10 cellular contexts compared by ENCODE assay signal in the genomic region with DNA sequence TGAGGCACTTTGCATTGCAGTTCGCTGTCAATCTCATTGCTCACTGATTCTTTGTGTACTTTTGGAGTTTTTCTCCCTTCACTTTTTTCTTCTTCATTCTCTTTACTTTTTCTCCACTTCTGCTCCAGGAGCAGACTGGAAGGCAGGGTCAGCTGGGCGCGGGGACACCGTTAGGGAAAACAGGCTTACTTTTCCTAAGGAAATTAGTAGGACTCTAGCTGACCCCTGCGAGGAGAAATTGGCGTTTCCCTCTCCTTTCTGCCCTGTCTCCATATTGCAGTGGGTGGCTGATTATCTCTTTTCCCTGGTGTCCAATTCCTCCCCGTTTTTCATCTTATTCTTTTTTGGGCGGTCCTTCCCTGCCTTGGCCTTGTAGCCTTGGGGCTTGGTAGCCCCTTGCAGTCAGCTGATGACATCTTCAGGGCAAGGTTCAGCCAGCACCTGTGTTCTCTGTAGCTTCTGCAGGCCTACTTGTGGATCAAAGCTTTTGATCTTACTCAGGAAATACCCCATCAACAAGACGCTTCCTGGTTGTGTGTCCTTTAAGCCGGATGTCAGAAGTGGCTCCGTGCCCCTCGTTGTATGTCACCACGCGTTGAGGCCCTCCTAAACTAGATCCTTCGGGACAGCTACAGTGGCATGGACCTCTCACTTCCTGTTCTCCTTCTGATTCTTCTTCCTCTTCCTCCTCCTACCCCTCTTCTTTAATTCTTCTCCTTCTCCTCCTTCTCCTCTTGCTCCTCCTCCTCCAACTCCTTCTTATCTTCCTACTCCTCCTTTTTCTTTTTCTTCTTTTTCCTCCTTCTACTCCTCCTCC. TPM values are rescaled to one million over a fixed set of nuclear protein-coding genes. Genes with fewer than 3 reads are reported as not detected.
DNase-seq lines count a peak whose midpoint lies in the region; ATAC-seq and TF ChIP-seq lines count a peak whose summit lies in the region.
"Had no signal": no experiment of that assay in that cellular context is flagged by ENCODE, and none has a peak within 500 bp of the region (broad histone marks: within the 10 kb centered on the region; RNA-seq: fewer than 3 reads in every experiment).

No MANE protein-coding gene starts in this region.

- DNase-seq in GM13976 (ENCODE audit: low spot score) (peak; percentile 54), amniotic stem cell (lab: John Stamatoyannopoulos, UW) (no peak)
- no peak for DNase-seq in stimulated activated CD4-positive, alpha-beta T cell treated with anti-CD3 and anti-CD28 coated beads, Interleukin-2, amount 100 ng/mL, for 48 hours
- DNase-seq: NCI-H524 had no signal

- peak overlapping the region; percentile 51; the same call in 1 of the 2 replicates for H3K27ac ChIP-seq in HUES6 (ENCODE audit: low read depth, low read length)

- H3K4me1 ChIP-seq in HUES6 (ENCODE audit: control insufficient read depth, insufficient read depth, low read length) (peaks cover 39% of the 10 kb centered on the region), skeletal muscle satellite cell (ENCODE audit: control insufficient read depth, insufficient read depth, low read length) (peaks cover 25% of the 10 kb centered on the region)

- H3K9ac ChIP-seq in HUES6 (ENCODE audit: low read length) (peak overlapping the region; percentile 21), skeletal muscle satellite cell (ENCODE audit: low read depth, low read length) (no peak overlapping the region)

- ATAC-seq in HG03175 (IDR thresholded peaks at IDR 0.05; ENCODE audit: unreplicated experiment): no peak
- ATAC-seq in HG03469 (IDR thresholded peaks at IDR 0.05; ENCODE audit: unreplicated experiment): no peak

- H3K9me3 ChIP-seq in HUES6 (ENCODE audit: control insufficient read depth, insufficient read depth, low read depth, low read length) (no peaks in the 10 kb centered on the region; the same call in 1 of the 2 replicates), skeletal muscle satellite cell (replicated peaks; ENCODE audit: low read length) (no peaks in the 10 kb centered on the region)
- H3K9me3 ChIP-seq: adrenal gland had no signal

- H3K36me3 ChIP-seq in HUES6 (ENCODE audit: control insufficient read depth, insufficient read depth, low read length): no peaks in the 10 kb centered on the region
- no peaks in the 10 kb centered on the region for H3K36me3 ChIP-seq in skeletal muscle satellite cell (ENCODE audit: insufficient read depth, low read length)
- H3K36me3 ChIP-seq: adrenal gland had no signal

- peak overlapping the region; percentile 71 for H3K27ac Mint-ChIP-seq in dendritic cell treated with granulocyte-macrophage colony-stimulating factor and Interleukin-4, amounts not matched to agents 40 ng/mL and 50 ng/mL, for 4 days

- H3K27me3 ChIP-seq in HUES6 (ENCODE audit: control insufficient read depth, insufficient read depth, low read length) (no peaks in the 10 kb centered on the region), skeletal muscle satellite cell (ENCODE audit: control insufficient read depth, insufficient read depth, low read length) (no peaks in the 10 kb centered on the region)
- H3K27me3 ChIP-seq: adrenal gland had no signal

- H3K4me3 Mint-ChIP-seq in dendritic cell treated with granulocyte-macrophage colony-stimulating factor and Interleukin-4, amounts not matched to agents 40 ng/mL and 50 ng/mL, for 4 days: peak overlapping the region; percentile 49

- intact Hi-C loops in dendritic cell treated with granulocyte-macrophage colony-stimulating factor and Interleukin-4, amounts not matched to agents 40 ng/mL and 50 ng/mL, for 4 days (cut with micrococcal nuclease): no loop called here

- TF ChIP-seq CTCF in GM13976 (IDR thresholded peaks at IDR 0.05; ENCODE audit: borderline replicate concordance, control extremely low read depth, extremely low read depth, insufficient read depth, missing control alignments): no peak

- no peak overlapping the region for H3K4me3 ChIP-seq in HUES6 (ENCODE audit: low read depth, low read length)
- no peak overlapping the region for H3K4me3 ChIP-seq in skeletal muscle satellite cell (ENCODE audit: low read length)

- H3K27me3 Mint-ChIP-seq in dendritic cell treated with granulocyte-macrophage colony-stimulating factor and Interleukin-4, amounts not matched to agents 40 ng/mL and 50 ng/mL, for 4 days: no peaks in the 10 kb centered on the region

- peak overlapping the region; percentile 75 for H3K4me2 ChIP-seq in skeletal muscle satellite cell (ENCODE audit: low read length)

- H3K4me1 Mint-ChIP-seq in dendritic cell treated with granulocyte-macrophage colony-stimulating factor and Interleukin-4, amounts not matched to agents 40 ng/mL and 50 ng/mL, for 4 days (ENCODE audit: low read depth): peaks cover 49% of the 10 kb centered on the region

- no peaks in the 10 kb centered on the region for H3K9me3 Mint-ChIP-seq in dendritic cell treated with granulocyte-macrophage colony-stimulating factor and Interleukin-4, amounts not matched to agents 40 ng/mL and 50 ng/mL, for 4 days

- H3K36me3 Mint-ChIP-seq in dendritic cell treated with granulocyte-macrophage colony-stimulating factor and Interleukin-4, amounts not matched to agents 40 ng/mL and 50 ng/mL, for 4 days (ENCODE audit: low read depth): peaks cover 36% of the 10 kb centered on the region

- in situ Hi-C loops in GM13976 (cut with MboI; ENCODE audit: low sequenced_read_pairs, unreplicated experiment): no loop called here

RNA-seq across cellular contexts. Expression of a gene that starts 36.1 kb away (rescaled TPM):
- total RNA-seq in skeletal muscle satellite cell (2012; rRNA removed): 10.1 and 12.2 TPM in 2 replicates
